Comparison of ENCODE assay signal across 1 cellular context in the genomic region with DNA sequence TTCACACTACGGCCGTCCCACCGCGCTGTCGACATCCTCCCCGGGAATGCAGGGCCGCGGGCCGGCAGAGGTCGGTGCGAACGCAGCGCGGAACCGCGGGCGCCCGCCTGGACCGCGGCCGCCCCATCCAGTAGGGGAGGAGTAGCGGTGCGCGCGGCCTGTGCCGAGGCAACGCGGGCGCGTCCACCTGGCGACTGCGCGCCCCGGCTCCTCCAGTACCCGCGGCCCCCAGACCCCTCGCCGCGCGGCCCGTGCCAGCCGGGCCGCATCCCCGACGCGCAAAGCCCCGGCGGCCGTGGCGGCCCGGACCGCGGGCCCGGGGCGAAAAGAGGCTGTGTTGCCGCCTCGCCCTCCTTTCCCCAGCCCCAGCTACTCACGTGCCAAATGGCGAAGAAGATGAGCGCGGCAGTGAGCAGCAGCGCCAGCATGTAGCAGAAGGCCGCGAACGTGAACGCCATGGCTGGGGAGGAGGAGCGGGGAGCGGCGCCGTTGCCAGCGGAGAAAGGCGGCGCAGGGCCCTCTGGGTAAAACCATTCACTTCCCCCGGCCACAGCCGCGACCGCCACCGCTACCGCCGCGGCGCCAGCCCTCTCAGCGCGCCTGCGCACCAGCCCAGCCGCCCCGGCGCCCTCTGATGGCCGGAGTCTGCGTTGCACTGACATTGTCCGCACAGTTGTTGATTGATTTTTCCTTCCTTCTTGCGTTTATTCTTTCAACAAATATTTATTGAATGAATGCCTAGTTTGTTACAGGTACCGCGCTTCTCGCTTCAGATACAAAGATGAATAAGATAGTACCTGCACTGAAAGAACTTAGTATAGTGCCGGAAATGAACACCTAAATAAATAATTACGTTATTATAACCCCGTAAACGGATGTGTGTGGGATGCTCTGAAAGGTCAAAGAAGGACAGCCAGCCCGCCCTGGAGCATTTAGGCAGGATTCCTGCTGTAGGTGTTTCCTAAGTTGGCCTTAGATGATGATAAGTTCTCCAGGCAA.
TF ChIP-seq lines count a peak whose summit lies in the region.

A gene (minus strand): TSS at position 505 of the 999 bp plus-strand sequence. CDS start 47 bp downstream, at position 458.

TF ChIP-seq in K562, 482 proteins besides CTCF, POLR2A, EP300 and RAD21 (continued from another document and continues in another):
- TF ChIP-seq, protein P1, sequence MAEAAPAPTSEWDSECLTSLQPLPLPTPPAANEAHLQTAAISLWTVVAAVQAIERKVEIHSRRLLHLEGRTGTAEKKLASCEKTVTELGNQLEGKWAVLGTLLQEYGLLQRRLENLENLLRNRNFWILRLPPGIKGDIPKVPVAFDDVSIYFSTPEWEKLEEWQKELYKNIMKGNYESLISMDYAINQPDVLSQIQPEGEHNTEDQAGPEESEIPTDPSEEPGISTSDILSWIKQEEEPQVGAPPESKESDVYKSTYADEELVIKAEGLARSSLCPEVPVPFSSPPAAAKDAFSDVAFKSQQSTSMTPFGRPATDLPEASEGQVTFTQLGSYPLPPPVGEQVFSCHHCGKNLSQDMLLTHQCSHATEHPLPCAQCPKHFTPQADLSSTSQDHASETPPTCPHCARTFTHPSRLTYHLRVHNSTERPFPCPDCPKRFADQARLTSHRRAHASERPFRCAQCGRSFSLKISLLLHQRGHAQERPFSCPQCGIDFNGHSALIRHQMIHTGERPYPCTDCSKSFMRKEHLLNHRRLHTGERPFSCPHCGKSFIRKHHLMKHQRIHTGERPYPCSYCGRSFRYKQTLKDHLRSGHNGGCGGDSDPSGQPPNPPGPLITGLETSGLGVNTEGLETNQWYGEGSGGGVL (CRISPR knock-in tag; IDR thresholded peaks at IDR 0.05) = no peak
- TF ChIP-seq HNRNPLL (IDR thresholded peaks at IDR 0.05; ENCODE audit: low read depth, low read length, poor library complexity, severe bottlenecking) (peak; percentile 45), ZNF212 (CRISPR knock-in tag; IDR thresholded peaks at IDR 0.05) (no peak), NR2C2 (CRISPR knock-in tag; IDR thresholded peaks at IDR 0.05) (no peak), NR2C2 (tag; IDR thresholded peaks at IDR 0.05) (peak; percentile 81; the same call in 1 of the 2 replicates), IFI16 (CRISPR knock-in tag; IDR thresholded peaks at IDR 0.05) (no peak), SUPT5H (IDR thresholded peaks at IDR 0.05) (peak; percentile 71), ZKSCAN8 (CRISPR knock-in tag; IDR thresholded peaks at IDR 0.05) (no peak), SRSF3 (IDR thresholded peaks at IDR 0.05; ENCODE audit: insufficient read depth, low read length) (no peak), NFIC (IDR thresholded peaks at IDR 0.05) (peak; percentile 24; the same call in 1 of the 2 replicates), PHF8 (IDR thresholded peaks at IDR 0.05; ENCODE audit: borderline replicate concordance, low read length) (peak; percentile 93; the same call in 1 of the 2 replicates), NCOR1 (IDR thresholded peaks at IDR 0.05) (no peak), RFX5 (IDR thresholded peaks at IDR 0.05; ENCODE audit: low read depth, low read length) (no peak), NFE2L1 (tag; IDR thresholded peaks at IDR 0.05; ENCODE audit: borderline replicate concordance, low read depth) (no peak), NONO (IDR thresholded peaks at IDR 0.05; ENCODE audit: low read depth in 2 of 2, low read length in 1 of 2) (peak in 1 of 2 experiments; percentile 60; a peak in 1 of 4 replicates), TAF1 (IDR thresholded peaks at IDR 0.05; ENCODE audit: control insufficient read depth, extremely low read depth, insufficient read depth, low read length, severe bottlenecking) (peak; percentile 69), ZNF384 (IDR thresholded peaks at IDR 0.05; ENCODE audit: low read depth, low read length) (no peak), ZNF347 (CRISPR knock-in tag; IDR thresholded peaks at IDR 0.05; ENCODE audit: low read depth) (no peak), ERF (CRISPR knock-in tag; IDR thresholded peaks at IDR 0.05) (peak; percentile 37; the same call in 1 of the 2 replicates)
- TF ChIP-seq, protein P2, sequence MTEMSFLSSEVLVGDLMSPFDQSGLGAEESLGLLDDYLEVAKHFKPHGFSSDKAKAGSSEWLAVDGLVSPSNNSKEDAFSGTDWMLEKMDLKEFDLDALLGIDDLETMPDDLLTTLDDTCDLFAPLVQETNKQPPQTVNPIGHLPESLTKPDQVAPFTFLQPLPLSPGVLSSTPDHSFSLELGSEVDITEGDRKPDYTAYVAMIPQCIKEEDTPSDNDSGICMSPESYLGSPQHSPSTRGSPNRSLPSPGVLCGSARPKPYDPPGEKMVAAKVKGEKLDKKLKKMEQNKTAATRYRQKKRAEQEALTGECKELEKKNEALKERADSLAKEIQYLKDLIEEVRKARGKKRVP (CRISPR knock-in tag; IDR thresholded peaks at IDR 0.05) = no peak
- TF ChIP-seq, protein P3, sequence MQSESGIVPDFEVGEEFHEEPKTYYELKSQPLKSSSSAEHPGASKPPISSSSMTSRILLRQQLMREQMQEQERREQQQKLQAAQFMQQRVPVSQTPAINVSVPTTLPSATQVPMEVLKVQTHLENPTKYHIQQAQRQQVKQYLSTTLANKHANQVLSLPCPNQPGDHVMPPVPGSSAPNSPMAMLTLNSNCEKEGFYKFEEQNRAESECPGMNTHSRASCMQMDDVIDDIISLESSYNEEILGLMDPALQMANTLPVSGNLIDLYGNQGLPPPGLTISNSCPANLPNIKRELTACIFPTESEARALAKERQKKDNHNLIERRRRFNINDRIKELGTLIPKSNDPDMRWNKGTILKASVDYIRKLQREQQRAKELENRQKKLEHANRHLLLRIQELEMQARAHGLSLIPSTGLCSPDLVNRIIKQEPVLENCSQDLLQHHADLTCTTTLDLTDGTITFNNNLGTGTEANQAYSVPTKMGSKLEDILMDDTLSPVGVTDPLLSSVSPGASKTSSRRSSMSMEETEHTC (IDR thresholded peaks at IDR 0.05) = no peak
- TF ChIP-seq, protein P4, sequence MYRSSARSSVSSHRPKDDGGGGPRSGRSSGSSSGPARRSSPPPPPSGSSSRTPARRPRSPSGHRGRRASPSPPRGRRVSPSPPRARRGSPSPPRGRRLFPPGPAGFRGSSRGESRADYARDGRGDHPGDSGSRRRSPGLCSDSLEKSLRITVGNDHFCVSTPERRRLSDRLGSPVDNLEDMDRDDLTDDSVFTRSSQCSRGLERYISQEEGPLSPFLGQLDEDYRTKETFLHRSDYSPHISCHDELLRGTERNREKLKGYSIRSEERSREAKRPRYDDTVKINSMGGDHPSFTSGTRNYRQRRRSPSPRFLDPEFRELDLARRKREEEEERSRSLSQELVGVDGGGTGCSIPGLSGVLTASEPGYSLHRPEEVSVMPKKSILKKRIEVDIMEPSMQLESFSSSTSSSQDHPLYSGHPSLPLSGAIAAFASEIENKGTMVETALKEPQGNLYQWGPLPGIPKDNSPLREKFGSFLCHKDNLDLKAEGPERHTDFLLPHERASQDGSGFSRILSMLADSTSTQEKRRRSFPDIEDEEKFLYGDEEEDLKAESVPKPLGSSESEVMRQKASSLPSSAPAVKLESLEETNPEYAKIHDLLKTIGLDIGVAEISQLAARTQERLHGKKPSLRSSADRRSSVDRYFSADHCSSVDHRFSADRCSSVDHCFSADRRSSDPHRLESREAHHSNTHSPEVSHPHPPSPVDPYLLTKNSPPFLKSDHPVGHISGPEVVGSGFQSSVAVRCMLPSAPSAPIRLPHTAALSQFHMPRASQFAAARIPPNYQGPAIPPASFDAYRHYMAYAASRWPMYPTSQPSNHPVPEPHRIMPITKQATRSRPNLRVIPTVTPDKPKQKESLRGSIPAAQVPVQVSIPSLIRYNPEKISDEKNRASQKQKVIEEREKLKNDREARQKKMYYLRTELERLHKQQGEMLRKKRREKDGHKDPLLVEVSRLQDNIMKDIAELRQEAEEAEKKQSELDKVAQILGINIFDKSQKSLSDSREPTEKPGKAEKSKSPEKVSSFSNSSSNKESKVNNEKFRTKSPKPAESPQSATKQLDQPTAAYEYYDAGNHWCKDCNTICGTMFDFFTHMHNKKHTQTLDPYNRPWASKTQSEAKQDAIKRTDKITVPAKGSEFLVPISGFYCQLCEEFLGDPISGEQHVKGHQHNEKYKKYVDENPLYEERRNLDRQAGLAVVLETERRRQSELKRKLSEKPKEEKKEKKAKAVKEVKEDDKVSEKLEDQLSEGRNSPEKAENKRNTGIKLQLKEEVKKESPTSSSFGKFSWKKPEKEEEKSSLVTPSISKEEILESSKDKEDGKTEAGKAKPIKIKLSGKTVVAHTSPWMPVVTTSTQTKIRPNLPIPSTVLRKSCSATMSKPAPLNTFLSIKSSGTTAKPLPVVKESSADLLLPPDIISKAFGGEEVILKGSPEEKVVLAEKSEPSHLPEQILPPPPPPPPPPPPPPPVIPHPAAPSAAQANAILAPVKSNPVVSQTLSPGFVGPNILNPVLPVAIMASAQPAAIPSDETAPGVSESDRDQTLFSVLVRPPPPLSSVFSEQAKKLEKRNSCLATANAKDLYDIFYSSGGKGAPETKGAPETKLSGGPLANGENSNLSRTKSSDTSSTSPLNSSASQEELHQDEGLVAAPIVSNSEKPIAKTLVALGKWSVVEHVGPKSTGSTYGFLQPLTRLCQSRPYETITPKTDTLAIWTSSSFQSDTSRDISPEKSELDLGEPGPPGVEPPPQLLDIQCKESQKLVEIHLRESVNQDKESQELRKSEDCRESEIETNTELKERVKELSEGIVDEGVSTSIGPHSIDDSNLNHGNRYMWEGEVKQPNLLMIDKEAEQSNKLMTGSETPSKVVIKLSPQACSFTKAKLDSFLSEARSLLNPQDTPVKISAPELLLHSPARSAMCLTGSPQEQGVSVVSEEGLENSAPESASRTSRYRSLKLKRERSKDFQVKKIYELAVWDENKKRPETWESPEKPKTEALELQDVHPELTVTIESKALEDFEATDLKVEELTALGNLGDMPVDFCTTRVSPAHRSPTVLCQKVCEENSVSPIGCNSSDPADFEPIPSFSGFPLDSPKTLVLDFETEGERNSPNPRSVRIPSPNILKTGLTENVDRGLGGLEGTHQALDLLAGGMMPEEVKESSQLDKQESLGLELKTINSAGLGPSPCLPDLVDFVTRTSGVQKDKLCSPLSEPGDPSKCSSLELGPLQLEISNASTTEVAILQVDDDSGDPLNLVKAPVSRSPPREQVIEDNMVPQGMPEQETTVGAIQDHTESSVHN (IDR thresholded peaks at IDR 0.05; ENCODE audit: borderline replicate concordance in 1 of 2, low read depth in 1 of 2) = no peak
- TF ChIP-seq, protein P5, sequence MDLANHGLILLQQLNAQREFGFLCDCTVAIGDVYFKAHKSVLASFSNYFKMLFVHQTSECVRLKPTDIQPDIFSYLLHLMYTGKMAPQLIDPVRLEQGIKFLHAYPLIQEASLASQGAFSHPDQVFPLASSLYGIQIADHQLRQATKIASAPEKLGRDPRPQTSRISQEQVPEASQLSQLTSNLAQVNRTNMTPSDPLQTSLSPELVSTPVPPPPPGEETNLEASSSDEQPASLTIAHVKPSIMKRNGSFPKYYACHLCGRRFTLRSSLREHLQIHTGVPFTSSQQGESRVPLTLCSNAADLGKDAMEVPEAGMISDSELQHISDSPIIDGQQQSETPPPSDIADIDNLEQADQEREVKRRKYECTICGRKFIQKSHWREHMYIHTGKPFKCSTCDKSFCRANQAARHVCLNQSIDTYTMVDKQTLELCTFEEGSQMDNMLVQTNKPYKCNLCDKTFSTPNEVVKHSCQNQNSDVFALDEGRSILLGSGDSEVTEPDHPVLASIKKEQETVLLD (IDR thresholded peaks at IDR 0.05) = no peak
- TF ChIP-seq, protein P6, sequence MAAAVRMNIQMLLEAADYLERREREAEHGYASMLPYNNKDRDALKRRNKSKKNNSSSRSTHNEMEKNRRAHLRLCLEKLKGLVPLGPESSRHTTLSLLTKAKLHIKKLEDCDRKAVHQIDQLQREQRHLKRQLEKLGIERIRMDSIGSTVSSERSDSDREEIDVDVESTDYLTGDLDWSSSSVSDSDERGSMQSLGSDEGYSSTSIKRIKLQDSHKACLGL (CRISPR knock-in tag; IDR thresholded peaks at IDR 0.05; ENCODE audit: borderline replicate concordance, poor library complexity, severe bottlenecking) = no peak
- TF ChIP-seq, protein P7, sequence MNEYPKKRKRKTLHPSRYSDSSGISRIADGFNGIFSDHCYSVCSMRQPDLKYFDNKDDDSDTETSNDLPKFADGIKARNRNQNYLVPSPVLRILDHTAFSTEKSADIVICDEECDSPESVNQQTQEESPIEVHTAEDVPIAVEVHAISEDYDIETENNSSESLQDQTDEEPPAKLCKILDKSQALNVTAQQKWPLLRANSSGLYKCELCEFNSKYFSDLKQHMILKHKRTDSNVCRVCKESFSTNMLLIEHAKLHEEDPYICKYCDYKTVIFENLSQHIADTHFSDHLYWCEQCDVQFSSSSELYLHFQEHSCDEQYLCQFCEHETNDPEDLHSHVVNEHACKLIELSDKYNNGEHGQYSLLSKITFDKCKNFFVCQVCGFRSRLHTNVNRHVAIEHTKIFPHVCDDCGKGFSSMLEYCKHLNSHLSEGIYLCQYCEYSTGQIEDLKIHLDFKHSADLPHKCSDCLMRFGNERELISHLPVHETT (CRISPR knock-in tag; conservative IDR thresholded peaks at IDR 0.05 in 1 of 2, IDR thresholded peaks at IDR 0.05 in 1 of 2) = peak in 1 of 2 experiments; percentile 85; a peak in 2 of 4 replicates
- TF ChIP-seq, protein P8, sequence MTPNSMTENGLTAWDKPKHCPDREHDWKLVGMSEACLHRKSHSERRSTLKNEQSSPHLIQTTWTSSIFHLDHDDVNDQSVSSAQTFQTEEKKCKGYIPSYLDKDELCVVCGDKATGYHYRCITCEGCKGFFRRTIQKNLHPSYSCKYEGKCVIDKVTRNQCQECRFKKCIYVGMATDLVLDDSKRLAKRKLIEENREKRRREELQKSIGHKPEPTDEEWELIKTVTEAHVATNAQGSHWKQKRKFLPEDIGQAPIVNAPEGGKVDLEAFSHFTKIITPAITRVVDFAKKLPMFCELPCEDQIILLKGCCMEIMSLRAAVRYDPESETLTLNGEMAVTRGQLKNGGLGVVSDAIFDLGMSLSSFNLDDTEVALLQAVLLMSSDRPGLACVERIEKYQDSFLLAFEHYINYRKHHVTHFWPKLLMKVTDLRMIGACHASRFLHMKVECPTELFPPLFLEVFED (CRISPR knock-in tag; conservative IDR thresholded peaks at IDR 0.05) = no peak
- TF ChIP-seq, protein P9, sequence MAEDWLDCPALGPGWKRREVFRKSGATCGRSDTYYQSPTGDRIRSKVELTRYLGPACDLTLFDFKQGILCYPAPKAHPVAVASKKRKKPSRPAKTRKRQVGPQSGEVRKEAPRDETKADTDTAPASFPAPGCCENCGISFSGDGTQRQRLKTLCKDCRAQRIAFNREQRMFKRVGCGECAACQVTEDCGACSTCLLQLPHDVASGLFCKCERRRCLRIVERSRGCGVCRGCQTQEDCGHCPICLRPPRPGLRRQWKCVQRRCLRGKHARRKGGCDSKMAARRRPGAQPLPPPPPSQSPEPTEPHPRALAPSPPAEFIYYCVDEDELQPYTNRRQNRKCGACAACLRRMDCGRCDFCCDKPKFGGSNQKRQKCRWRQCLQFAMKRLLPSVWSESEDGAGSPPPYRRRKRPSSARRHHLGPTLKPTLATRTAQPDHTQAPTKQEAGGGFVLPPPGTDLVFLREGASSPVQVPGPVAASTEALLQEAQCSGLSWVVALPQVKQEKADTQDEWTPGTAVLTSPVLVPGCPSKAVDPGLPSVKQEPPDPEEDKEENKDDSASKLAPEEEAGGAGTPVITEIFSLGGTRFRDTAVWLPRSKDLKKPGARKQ (CRISPR knock-in tag; IDR thresholded peaks at IDR 0.05) = peak; percentile 53; the same call in 1 of the 2 replicates
